ENCODE assay signal across 23 cellular contexts in genomic region chr7:50673096-50673495, GRCh38.
"Had no signal": no experiment of that assay in that cellular context is flagged by ENCODE, and none has a peak within 500 bp of the region (broad histone marks: within the 10 kb centered on the region; RNA-seq: fewer than 3 reads in every experiment).

No MANE protein-coding gene starts in this region.

- H3K9me3 ChIP-seq: left lung, ovary, psoas muscle, spleen, testis, tibial artery had no signal

- H3K27me3 ChIP-seq: left lung, ovary, spleen, testis, tibial artery had no signal

- H3K36me3 ChIP-seq: ovary had no signal

- H3K27ac Mint-ChIP-seq: nephron; stimulated activated memory B cell treated with anti-CD40 and anti-IgM and Interleukin-4, amounts not matched to agents 10 μg/mL and 1 μg/mL and 100 μg/mL, for 72 hours; type B pancreatic cell had no signal

- H3K9me3 Mint-ChIP-seq: nephron; stimulated activated memory B cell treated with anti-CD40 and anti-IgM and Interleukin-4, amounts not matched to agents 10 μg/mL and 1 μg/mL and 100 μg/mL, for 72 hours; type B pancreatic cell had no signal

- H3K27ac ChIP-seq: coronary artery, left lung, ovary, psoas muscle, skin epidermis, spleen, testis, tibial artery had no signal

- FAIRE-seq: endometrium, frontal cortex, kidney had no signal

- H3K36me3 Mint-ChIP-seq: stimulated activated memory B cell treated with anti-CD40 and anti-IgM and Interleukin-4, amounts not matched to agents 10 μg/mL and 1 μg/mL and 100 μg/mL, for 72 hours had no signal

- DNase-seq: dermis blood vessel endothelial cell; effector memory CD4-positive, alpha-beta T cell; head of caudate nucleus; kidney; left lung; mammary epithelial cell; occipital lobe; ovary; psoas muscle; right cardiac atrium; spleen; stimulated activated CD4-positive, alpha-beta T cell treated with anti-CD3 and anti-CD28 coated beads, Interleukin-4, amount 100 ng/mL, for 4 hours; stimulated activated naive CD8-positive, alpha-beta T cell treated with anti-CD3 and anti-CD28 coated beads, Interleukin-15, Interleukin-2, amounts not matched to agents 100 U/mL and 50 U/mL, for 24 hours; substantia nigra; testis had no signal

- H3K4me3 Mint-ChIP-seq: nephron; stimulated activated memory B cell treated with anti-CD40 and anti-IgM and Interleukin-4, amounts not matched to agents 10 μg/mL and 1 μg/mL and 100 μg/mL, for 72 hours; type B pancreatic cell had no signal

- H3K4me3 ChIP-seq: coronary artery, left lung, ovary, psoas muscle, skin epidermis, spleen, testis, tibial artery had no signal

- H3K4me1 Mint-ChIP-seq: stimulated activated memory B cell treated with anti-CD40 and anti-IgM and Interleukin-4, amounts not matched to agents 10 μg/mL and 1 μg/mL and 100 μg/mL, for 72 hours had no signal

- ATAC-seq: left lung; psoas muscle; right cardiac atrium; stimulated activated memory B cell treated with anti-CD40 and anti-IgM and Interleukin-4, amounts not matched to agents 10 μg/mL and 1 μg/mL and 100 μg/mL, for 72 hours; stimulated activated naive CD8-positive, alpha-beta T cell treated with anti-CD3 and anti-CD28 coated beads, Interleukin-15, Interleukin-2, amounts not matched to agents 100 U/mL and 50 U/mL, for 24 hours had no signal

- H3K27me3 Mint-ChIP-seq: type B pancreatic cell had no signal
